In the genomic region with DNA sequence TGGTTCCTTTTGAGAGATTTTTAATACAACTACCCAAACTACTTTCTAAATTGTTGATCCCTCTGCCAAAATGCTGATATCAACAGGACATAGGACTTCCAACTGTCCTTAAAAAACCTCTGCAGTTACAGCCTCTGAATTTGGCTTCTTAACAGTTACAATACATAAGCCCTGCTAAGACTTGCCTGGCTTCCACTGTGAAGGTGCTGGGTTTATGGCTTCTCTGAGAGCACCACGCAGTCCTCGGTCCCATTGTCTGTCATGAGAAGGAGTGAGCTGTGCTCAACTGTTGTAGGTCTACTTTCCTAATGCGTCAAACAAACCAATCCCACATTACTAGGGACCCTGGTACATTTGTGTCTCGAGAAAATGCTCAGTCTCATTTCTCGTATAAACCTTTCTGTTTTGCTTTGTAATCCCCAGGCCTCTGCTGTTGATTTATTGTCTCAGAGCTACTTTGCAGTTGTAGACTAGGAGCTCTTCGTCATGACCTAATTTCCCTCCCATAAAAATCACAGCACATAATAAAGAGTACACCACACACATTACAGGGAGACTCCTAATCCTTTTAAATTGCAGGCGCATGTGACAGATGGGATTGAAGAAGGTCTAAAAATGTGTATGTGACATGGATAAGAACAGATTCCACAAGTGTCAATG, we compare ENCODE assay signal across 1 cellular context.
TF ChIP-seq lines count a peak whose summit lies in the region.

No MANE protein-coding gene starts in this region.

TF ChIP-seq in HEK293, 187 proteins besides CTCF, POLR2A, EP300 and RAD21 (continued from another document and continues in another):
- TF ChIP-seq, protein P1, sequence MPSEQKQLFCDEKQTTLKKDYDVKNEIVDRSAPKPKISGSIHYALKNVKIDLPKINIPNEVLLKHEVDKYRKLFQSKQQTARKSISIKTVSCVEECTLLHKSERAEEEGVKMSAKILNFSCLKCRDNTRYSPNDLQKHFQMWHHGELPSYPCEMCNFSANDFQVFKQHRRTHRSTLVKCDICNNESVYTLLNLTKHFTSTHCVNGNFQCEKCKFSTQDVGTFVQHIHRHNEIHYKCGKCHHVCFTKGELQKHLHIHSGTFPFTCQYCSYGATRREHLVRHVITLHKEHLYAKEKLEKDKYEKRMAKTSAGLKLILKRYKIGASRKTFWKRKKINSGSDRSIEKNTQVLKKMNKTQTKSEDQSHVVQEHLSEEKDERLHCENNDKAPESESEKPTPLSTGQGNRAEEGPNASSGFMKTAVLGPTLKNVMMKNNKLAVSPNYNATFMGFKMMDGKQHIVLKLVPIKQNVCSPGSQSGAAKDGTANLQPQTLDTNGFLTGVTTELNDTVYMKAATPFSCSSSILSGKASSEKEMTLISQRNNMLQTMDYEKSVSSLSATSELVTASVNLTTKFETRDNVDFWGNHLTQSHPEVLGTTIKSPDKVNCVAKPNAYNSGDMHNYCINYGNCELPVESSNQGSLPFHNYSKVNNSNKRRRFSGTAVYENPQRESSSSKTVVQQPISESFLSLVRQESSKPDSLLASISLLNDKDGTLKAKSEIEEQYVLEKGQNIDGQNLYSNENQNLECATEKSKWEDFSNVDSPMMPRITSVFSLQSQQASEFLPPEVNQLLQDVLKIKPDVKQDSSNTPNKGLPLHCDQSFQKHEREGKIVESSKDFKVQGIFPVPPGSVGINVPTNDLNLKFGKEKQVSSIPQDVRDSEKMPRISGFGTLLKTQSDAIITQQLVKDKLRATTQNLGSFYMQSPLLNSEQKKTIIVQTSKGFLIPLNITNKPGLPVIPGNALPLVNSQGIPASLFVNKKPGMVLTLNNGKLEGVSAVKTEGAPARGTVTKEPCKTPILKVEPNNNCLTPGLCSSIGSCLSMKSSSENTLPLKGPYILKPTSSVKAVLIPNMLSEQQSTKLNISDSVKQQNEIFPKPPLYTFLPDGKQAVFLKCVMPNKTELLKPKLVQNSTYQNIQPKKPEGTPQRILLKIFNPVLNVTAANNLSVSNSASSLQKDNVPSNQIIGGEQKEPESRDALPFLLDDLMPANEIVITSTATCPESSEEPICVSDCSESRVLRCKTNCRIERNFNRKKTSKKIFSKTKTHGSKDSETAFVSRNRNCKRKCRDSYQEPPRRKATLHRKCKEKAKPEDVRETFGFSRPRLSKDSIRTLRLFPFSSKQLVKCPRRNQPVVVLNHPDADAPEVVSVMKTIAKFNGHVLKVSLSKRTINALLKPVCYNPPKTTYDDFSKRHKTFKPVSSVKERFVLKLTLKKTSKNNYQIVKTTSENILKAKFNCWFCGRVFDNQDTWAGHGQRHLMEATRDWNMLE (tag by site-specific recombination; conservative IDR thresholded peaks at IDR 0.05; ENCODE audit: low read depth): 0 out of 2 replicates have a peak, but pooled peaks have one; percentile 30
- TF ChIP-seq ZNF560 (tag by site-specific recombination; IDR thresholded peaks at IDR 0.05; ENCODE audit: borderline replicate concordance): no peak
- TF ChIP-seq, protein P2, sequence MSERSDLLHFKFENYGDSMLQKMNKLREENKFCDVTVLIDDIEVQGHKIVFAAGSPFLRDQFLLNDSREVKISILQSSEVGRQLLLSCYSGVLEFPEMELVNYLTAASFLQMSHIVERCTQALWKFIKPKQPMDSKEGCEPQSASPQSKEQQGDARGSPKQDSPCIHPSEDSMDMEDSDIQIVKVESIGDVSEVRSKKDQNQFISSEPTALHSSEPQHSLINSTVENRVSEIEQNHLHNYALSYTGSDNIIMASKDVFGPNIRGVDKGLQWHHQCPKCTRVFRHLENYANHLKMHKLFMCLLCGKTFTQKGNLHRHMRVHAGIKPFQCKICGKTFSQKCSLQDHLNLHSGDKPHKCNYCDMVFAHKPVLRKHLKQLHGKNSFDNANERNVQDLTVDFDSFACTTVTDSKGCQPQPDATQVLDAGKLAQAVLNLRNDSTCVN (tag by site-specific recombination; optimal IDR thresholded peaks at IDR 0.05): no peak
- no peak for TF ChIP-seq ZNF654 (tag by site-specific recombination; IDR thresholded peaks at IDR 0.05; ENCODE audit: low read depth)
- no peak for TF ChIP-seq ZNF791 (tag by site-specific recombination; IDR thresholded peaks at IDR 0.05)
- TF ChIP-seq ZNF132 (tag by site-specific recombination; IDR thresholded peaks at IDR 0.05; ENCODE audit: borderline replicate concordance): no peak
- peak; percentile 94 for TF ChIP-seq ZEB2 (tag by site-specific recombination; IDR thresholded peaks at IDR 0.05)
- peak; percentile 95; the same call in 1 of the 2 replicates for TF ChIP-seq ZNF561 (tag by site-specific recombination; IDR thresholded peaks at IDR 0.05; ENCODE audit: borderline replicate concordance)
- peak; percentile 60 for TF ChIP-seq KLF10 (tag by site-specific recombination; IDR thresholded peaks at IDR 0.05)
- TF ChIP-seq, protein P3, sequence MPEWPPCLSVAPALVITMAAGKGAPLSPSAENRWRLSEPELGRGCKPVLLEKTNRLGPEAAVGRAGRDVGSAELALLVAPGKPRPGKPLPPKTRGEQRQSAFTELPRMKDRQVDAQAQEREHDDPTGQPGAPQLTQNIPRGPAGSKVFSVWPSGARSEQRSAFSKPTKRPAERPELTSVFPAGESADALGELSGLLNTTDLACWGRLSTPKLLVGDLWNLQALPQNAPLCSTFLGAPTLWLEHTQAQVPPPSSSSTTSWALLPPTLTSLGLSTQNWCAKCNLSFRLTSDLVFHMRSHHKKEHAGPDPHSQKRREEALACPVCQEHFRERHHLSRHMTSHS (tag by site-specific recombination; IDR thresholded peaks at IDR 0.05): no peak
- TF ChIP-seq ZNF112 (tag by site-specific recombination; IDR thresholded peaks at IDR 0.05): no peak
- TF ChIP-seq ZNF341 (tag by site-specific recombination; IDR thresholded peaks at IDR 0.05; ENCODE audit: low read depth): no peak
- no peak for TF ChIP-seq ZNF837 (tag by site-specific recombination; IDR thresholded peaks at IDR 0.05)
- no peak for TF ChIP-seq SETDB1 (IDR thresholded peaks at IDR 0.05; ENCODE audit: insufficient read length, low read length)
- TF ChIP-seq MEIS1 (CRISPR knock-in tag; IDR thresholded peaks at IDR 0.05; ENCODE audit: borderline replicate concordance): no peak
- TF ChIP-seq KLF1 (tag by site-specific recombination; IDR thresholded peaks at IDR 0.05): no peak
- TF ChIP-seq ZNF585B (tag by site-specific recombination; IDR thresholded peaks at IDR 0.05): no peak
- TF ChIP-seq WT1 (tag by site-specific recombination; IDR thresholded peaks at IDR 0.05): peak; percentile 98
- TF ChIP-seq ZNF558 (tag by site-specific recombination; IDR thresholded peaks at IDR 0.05): peak; percentile 50; the same call in 1 of the 2 replicates
- no peak for TF ChIP-seq ZNF747 (tag by site-specific recombination; IDR thresholded peaks at IDR 0.05)
- TF ChIP-seq ZNF664 (tag by site-specific recombination; IDR thresholded peaks at IDR 0.05): no peak
- TF ChIP-seq, protein P4, sequence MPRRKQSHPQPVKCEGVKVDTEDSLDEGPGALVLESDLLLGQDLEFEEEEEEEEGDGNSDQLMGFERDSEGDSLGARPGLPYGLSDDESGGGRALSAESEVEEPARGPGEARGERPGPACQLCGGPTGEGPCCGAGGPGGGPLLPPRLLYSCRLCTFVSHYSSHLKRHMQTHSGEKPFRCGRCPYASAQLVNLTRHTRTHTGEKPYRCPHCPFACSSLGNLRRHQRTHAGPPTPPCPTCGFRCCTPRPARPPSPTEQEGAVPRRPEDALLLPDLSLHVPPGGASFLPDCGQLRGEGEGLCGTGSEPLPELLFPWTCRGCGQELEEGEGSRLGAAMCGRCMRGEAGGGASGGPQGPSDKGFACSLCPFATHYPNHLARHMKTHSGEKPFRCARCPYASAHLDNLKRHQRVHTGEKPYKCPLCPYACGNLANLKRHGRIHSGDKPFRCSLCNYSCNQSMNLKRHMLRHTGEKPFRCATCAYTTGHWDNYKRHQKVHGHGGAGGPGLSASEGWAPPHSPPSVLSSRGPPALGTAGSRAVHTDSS (tag by site-specific recombination; IDR thresholded peaks at IDR 0.05): peak; percentile 52
- no peak for TF ChIP-seq SP2 (tag by site-specific recombination; IDR thresholded peaks at IDR 0.05)
- no peak for TF ChIP-seq ZNF548 (tag by site-specific recombination; IDR thresholded peaks at IDR 0.05)
- peak; percentile 20; the same call in 1 of the 2 replicates for TF ChIP-seq ZBTB1 (tag by site-specific recombination; IDR thresholded peaks at IDR 0.05)
- TF ChIP-seq, protein P5, sequence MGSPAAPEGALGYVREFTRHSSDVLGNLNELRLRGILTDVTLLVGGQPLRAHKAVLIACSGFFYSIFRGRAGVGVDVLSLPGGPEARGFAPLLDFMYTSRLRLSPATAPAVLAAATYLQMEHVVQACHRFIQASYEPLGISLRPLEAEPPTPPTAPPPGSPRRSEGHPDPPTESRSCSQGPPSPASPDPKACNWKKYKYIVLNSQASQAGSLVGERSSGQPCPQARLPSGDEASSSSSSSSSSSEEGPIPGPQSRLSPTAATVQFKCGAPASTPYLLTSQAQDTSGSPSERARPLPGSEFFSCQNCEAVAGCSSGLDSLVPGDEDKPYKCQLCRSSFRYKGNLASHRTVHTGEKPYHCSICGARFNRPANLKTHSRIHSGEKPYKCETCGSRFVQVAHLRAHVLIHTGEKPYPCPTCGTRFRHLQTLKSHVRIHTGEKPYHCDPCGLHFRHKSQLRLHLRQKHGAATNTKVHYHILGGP (tag by site-specific recombination; IDR thresholded peaks at IDR 0.05): peak; percentile 10; the same call in 1 of the 2 replicates
- no peak for TF ChIP-seq ZNF354C (tag by site-specific recombination; IDR thresholded peaks at IDR 0.05; ENCODE audit: borderline replicate concordance, low read depth)
- TF ChIP-seq, protein P6, sequence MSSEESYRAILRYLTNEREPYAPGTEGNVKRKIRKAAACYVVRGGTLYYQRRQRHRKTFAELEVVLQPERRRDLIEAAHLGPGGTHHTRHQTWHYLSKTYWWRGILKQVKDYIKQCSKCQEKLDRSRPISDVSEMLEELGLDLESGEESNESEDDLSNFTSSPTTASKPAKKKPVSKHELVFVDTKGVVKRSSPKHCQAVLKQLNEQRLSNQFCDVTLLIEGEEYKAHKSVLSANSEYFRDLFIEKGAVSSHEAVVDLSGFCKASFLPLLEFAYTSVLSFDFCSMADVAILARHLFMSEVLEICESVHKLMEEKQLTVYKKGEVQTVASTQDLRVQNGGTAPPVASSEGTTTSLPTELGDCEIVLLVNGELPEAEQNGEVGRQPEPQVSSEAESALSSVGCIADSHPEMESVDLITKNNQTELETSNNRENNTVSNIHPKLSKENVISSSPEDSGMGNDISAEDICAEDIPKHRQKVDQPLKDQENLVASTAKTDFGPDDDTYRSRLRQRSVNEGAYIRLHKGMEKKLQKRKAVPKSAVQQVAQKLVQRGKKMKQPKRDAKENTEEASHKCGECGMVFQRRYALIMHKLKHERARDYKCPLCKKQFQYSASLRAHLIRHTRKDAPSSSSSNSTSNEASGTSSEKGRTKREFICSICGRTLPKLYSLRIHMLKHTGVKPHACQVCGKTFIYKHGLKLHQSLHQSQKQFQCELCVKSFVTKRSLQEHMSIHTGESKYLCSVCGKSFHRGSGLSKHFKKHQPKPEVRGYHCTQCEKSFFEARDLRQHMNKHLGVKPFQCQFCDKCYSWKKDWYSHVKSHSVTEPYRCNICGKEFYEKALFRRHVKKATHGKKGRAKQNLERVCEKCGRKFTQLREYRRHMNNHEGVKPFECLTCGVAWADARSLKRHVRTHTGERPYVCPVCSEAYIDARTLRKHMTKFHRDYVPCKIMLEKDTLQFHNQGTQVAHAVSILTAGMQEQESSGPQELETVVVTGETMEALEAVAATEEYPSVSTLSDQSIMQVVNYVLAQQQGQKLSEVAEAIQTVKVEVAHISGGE (tag by site-specific recombination; conservative IDR thresholded peaks at IDR 0.05; ENCODE audit: low read depth): no peak
- TF ChIP-seq, protein P7, sequence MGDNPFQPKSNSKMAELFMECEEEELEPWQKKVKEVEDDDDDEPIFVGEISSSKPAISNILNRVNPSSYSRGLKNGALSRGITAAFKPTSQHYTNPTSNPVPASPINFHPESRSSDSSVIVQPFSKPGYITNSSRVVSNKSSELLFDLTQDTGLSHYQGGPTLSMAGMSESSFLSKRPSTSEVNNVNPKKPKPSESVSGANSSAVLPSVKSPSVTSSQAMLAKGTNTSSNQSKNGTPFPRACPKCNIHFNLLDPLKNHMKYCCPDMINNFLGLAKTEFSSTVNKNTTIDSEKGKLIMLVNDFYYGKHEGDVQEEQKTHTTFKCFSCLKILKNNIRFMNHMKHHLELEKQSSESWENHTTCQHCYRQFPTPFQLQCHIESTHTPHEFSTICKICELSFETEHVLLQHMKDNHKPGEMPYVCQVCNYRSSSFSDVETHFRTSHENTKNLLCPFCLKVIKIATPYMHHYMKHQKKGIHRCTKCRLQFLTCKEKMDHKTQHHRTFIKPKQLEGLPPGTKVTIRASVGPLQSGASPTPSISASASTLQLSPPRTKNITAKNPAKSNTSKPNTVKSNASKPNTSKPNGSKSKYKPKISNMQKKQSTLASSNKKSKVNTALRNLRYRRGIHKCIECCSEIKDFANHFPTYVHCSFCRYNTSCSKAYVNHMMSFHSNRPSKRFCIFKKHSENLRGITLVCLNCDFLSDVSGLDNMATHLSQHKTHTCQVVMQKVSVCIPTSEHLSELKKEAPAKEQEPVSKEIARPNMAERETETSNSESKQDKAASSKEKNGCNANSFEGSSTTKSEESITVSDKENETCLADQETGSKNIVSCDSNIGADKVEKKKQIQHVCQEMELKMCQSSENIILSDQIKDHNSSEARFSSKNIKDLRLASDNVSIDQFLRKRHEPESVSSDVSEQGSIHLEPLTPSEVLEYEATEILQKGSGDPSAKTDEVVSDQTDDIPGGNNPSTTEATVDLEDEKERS (tag by site-specific recombination; IDR thresholded peaks at IDR 0.05): no peak
- TF ChIP-seq KLF16 (tag by site-specific recombination; IDR thresholded peaks at IDR 0.05): no peak
- TF ChIP-seq ZNF146 (tag by site-specific recombination; IDR thresholded peaks at IDR 0.05): no peak
- TF ChIP-seq, protein P8, sequence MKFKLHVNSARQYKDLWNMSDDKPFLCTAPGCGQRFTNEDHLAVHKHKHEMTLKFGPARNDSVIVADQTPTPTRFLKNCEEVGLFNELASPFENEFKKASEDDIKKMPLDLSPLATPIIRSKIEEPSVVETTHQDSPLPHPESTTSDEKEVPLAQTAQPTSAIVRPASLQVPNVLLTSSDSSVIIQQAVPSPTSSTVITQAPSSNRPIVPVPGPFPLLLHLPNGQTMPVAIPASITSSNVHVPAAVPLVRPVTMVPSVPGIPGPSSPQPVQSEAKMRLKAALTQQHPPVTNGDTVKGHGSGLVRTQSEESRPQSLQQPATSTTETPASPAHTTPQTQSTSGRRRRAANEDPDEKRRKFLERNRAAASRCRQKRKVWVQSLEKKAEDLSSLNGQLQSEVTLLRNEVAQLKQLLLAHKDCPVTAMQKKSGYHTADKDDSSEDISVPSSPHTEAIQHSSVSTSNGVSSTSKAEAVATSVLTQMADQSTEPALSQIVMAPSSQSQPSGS (tag by site-specific recombination; IDR thresholded peaks at IDR 0.05; ENCODE audit: low read depth): peak; percentile 78
- TF ChIP-seq, protein P9, sequence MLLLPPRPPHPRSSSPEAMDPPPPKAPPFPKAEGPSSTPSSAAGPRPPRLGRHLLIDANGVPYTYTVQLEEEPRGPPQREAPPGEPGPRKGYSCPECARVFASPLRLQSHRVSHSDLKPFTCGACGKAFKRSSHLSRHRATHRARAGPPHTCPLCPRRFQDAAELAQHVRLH (tag by site-specific recombination; IDR thresholded peaks at IDR 0.05): peak; percentile 89
- no peak for TF ChIP-seq ZNF555 (tag by site-specific recombination; conservative IDR thresholded peaks at IDR 0.05)
- no peak for TF ChIP-seq ZNF16 (tag by site-specific recombination; IDR thresholded peaks at IDR 0.05; ENCODE audit: low read depth)
- TF ChIP-seq ZBTB21 (tag by site-specific recombination; IDR thresholded peaks at IDR 0.05): peak; percentile 65
